Comparison of ENCODE assay signal across 8 cellular contexts in genomic region chr7:38215734-38216670, GRCh38. TPM values are rescaled to one million over a fixed set of nuclear protein-coding genes. Genes with fewer than 3 reads are reported as not detected.
A peak's percentile ranks its signal among the peaks of the same experiment; 100 is the strongest.
DNase-seq lines count a peak whose midpoint lies in the region; ATAC-seq, FAIRE-seq and TF ChIP-seq lines count a peak whose summit lies in the region.

No MANE protein-coding gene starts in this region.

- H3K27ac Mint-ChIP-seq in naive thymus-derived CD8-positive, alpha-beta T cell, result peak overlapping the region in 9 of 10 donors; percentile 31 to 90 (median 63)
- no peak overlapping the region for H3K27ac Mint-ChIP-seq in stimulated activated memory B cell treated with anti-CD40 and anti-IgM and Interleukin-4, amounts not matched to agents 10 μg/mL and 1 μg/mL and 100 μg/mL, for 72 hours

- peak; percentile 86 for TF ChIP-seq CTCF in D721Med (IDR thresholded peaks at IDR 0.05; ENCODE audit: insufficient read depth, missing control alignments)
- TF ChIP-seq CTCF in esophagus muscularis mucosa (IDR thresholded peaks at IDR 0.05), result peak in 2 of 3 experiments; percentile 83 to 84

- no peaks in the 10 kb centered on the region for H3K9me3 Mint-ChIP-seq in naive thymus-derived CD8-positive, alpha-beta T cell
- H3K9me3 Mint-ChIP-seq in stimulated activated memory B cell treated with anti-CD40 and anti-IgM and Interleukin-4, amounts not matched to agents 10 μg/mL and 1 μg/mL and 100 μg/mL, for 72 hours, result no peaks in the 10 kb centered on the region

- DNase-seq in D721Med (ENCODE audit: insufficient read length, low spot score) (peak; percentile 35), HS-5 (ENCODE audit: low read depth) (peak; percentile 65), NT2/D1 (ENCODE audit: low read depth, low spot score) (peak; percentile 74), esophagus muscularis mucosa (ENCODE audit: extremely low spot score) (peak; percentile 94)
- peak; percentile 74 for DNase-seq in activated CD8-positive, alpha-beta memory T cell treated with anti-CD3 and anti-CD28 coated beads, Interleukin-2, amount 50 U/mL, for 4 hours
- DNase-seq in naive thymus-derived CD8-positive, alpha-beta T cell, result peak; percentile 50 to 85 (median 70)

- H3K9me3 ChIP-seq in NT2/D1 (ENCODE audit: insufficient read depth, low read length), result no peaks in the 10 kb centered on the region
- no peaks in the 10 kb centered on the region for H3K9me3 ChIP-seq in esophagus muscularis mucosa

- no peaks in the 10 kb centered on the region for H3K27me3 Mint-ChIP-seq in naive thymus-derived CD8-positive, alpha-beta T cell
- H3K27me3 Mint-ChIP-seq in stimulated activated memory B cell treated with anti-CD40 and anti-IgM and Interleukin-4, amounts not matched to agents 10 μg/mL and 1 μg/mL and 100 μg/mL, for 72 hours, result no peaks in the 10 kb centered on the region

- 15% methylated on average over 5 of the region's 5 CpGs for WGBS in esophagus muscularis mucosa

- no peak for TF ChIP-seq POLR2A in esophagus muscularis mucosa (IDR thresholded peaks at IDR 0.05; ENCODE audit: low read depth)

- no peak for FAIRE-seq in D721Med (lab: Jason Lieb, UNC)

- POLR2A ChIA-PET in naive thymus-derived CD8-positive, alpha-beta T cell (lab: Charles Lee), result interaction anchor here (0.7 to 3.0 kb wide), 9 partner anchors 38 to 160 kb away, joined by 3 to 9 read pairs (median 4); partner anchors contain the start of gene STARD3NL

- H3K9ac ChIP-seq in NT2/D1 (ENCODE audit: insufficient read length, low read depth), result no peak overlapping the region

- intact Hi-C loops in esophagus muscularis mucosa (cut with DNase I), result no loop called here

- peaks cover 0 to 36% (median 4%) of the 10 kb centered on the region in 3 donors for H3K36me3 Mint-ChIP-seq in naive thymus-derived CD8-positive, alpha-beta T cell
- H3K36me3 Mint-ChIP-seq in stimulated activated memory B cell treated with anti-CD40 and anti-IgM and Interleukin-4, amounts not matched to agents 10 μg/mL and 1 μg/mL and 100 μg/mL, for 72 hours, result peaks cover 30% of the 10 kb centered on the region

- H3K4me1 ChIP-seq in NT2/D1 (ENCODE audit: insufficient read depth, insufficient read length), result no peaks in the 10 kb centered on the region
- peaks cover 15 to 49% (median 39%) of the 10 kb centered on the region in 4 donors for H3K4me1 ChIP-seq in esophagus muscularis mucosa

- H3K4me3 ChIP-seq in NT2/D1 (ENCODE audit: insufficient read length, low read depth) (no peak overlapping the region), esophagus muscularis mucosa (no peak overlapping the region)

- peak; percentile 77 for ATAC-seq in GM21423 (IDR thresholded peaks at IDR 0.05; ENCODE audit: unreplicated experiment)
- ATAC-seq in naive thymus-derived CD8-positive, alpha-beta T cell, result peak; percentile 88 to 91
- peak; percentile 86 for ATAC-seq in stimulated activated memory B cell treated with anti-CD40 and anti-IgM and Interleukin-4, amounts not matched to agents 10 μg/mL and 1 μg/mL and 100 μg/mL, for 72 hours

- H3K4me3 Mint-ChIP-seq in naive thymus-derived CD8-positive, alpha-beta T cell, result peak overlapping the region in 4 of 10 donors; percentile 1 to 45 (median 19)
- H3K4me3 Mint-ChIP-seq in stimulated activated memory B cell treated with anti-CD40 and anti-IgM and Interleukin-4, amounts not matched to agents 10 μg/mL and 1 μg/mL and 100 μg/mL, for 72 hours, result no peak overlapping the region

- TF ChIP-seq EP300 in esophagus muscularis mucosa (IDR thresholded peaks at IDR 0.05), result no peak

- H3K36me3 ChIP-seq in NT2/D1 (ENCODE audit: insufficient read depth, insufficient read length, low read length) (peaks cover 87% of the 10 kb centered on the region), esophagus muscularis mucosa (peaks cover 24 to 59% (median 48%) of the 10 kb centered on the region in 4 donors)

- H3K27ac ChIP-seq in esophagus muscularis mucosa (replicated peaks in 1 of 4), result peak overlapping the region in 3 of 4 donors; percentile 15 to 40 (median 16)

- peaks cover 2 to 47% (median 26%) of the 10 kb centered on the region in 4 donors for H3K4me1 Mint-ChIP-seq in naive thymus-derived CD8-positive, alpha-beta T cell
- H3K4me1 Mint-ChIP-seq in stimulated activated memory B cell treated with anti-CD40 and anti-IgM and Interleukin-4, amounts not matched to agents 10 μg/mL and 1 μg/mL and 100 μg/mL, for 72 hours, result no peaks in the 10 kb centered on the region

- no peaks in the 10 kb centered on the region for H3K27me3 ChIP-seq in NT2/D1 (ENCODE audit: insufficient read depth, insufficient read length)
- H3K27me3 ChIP-seq in esophagus muscularis mucosa, result no peaks in the 10 kb centered on the region

RNA-seq across cellular contexts. Expression of gene STARD3NL, which starts 38.0 kb away (rescaled TPM):
- 10 to 100 TPM; 29.2 to 56.1 (median 48.4) TPM for total RNA-seq in esophagus muscularis mucosa
- 10 to 100 TPM; 12.8 TPM for total RNA-seq in naive thymus-derived CD8-positive, alpha-beta T cell
- 10 to 100 TPM; 26.4 to 35.4 (median 32.8) TPM for polyA plus RNA-seq in naive thymus-derived CD8-positive, alpha-beta T cell

Comparison
In these comparisons a context has a peak if more than half of its experiments do, and no peak if none do; other contexts are left out.
1. DNase-seq: peak in every context shown above with its lines; median percentile 94 in esophagus muscularis mucosa; 74 in NT2/D1; 74 in activated CD8-positive, alpha-beta memory T cell treated with anti-CD3 and anti-CD28 coated beads, Interleukin-2, amount 50 U/mL, for 4 hours; 70 in naive thymus-derived CD8-positive, alpha-beta T cell; 65 in HS-5; 35 in D721Med.